8 cellular contexts compared by ENCODE assay signal in the genomic region with DNA sequence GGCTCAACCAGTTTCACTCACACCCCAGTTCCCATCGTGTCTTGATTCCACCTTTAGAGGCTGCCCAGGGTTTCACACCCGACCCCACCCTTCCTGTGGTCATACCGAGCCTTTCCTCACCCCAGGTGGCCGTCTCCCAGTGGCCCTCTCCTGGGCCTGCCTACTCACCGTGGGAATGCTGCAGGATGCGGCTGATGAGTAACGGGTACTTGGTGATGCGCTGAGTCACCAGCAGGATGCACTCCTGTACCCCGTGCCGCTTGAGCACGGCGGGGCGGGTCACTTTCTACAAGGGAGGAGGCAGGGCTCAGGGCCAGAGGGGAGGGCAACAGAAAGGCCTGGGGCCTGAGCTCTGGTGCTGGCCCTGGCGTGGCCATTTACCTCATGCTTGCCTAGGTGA. TPM values are rescaled to one million over a fixed set of nuclear protein-coding genes. Genes with fewer than 3 reads are reported as not detected.
DNase-seq lines count a peak whose midpoint lies in the region; ATAC-seq, FAIRE-seq and TF ChIP-seq lines count a peak whose summit lies in the region.

No MANE protein-coding gene starts in this region.

- peaks cover 54% of the 10 kb centered on the region for H3K4me1 ChIP-seq in Karpas-422 (ENCODE audit: low read length)
- peaks cover 34% of the 10 kb centered on the region for H3K4me1 ChIP-seq in mammary epithelial cell (ENCODE audit: insufficient read depth, low read length)
- H3K4me1 ChIP-seq in HepG2 (ENCODE audit: insufficient read depth, low read length), result peaks cover 12% of the 10 kb centered on the region

- CTCF ChIA-PET in mammary epithelial cell (lab: Charles Lee; ENCODE audit: low non-redundant PET) (no interaction called here), HepG2 (lab: Yijun Ruan, JAX; ENCODE audit: low intra/inter-chr PET ratio, low total read pairs) (no interaction called here)

- peak; percentile 31; the same call in 2 of the 3 replicates for ATAC-seq in HepG2
- ATAC-seq in GM18870 (IDR thresholded peaks at IDR 0.05; ENCODE audit: unreplicated experiment), result no peak

- H4K20me1 ChIP-seq in Karpas-422 (ENCODE audit: insufficient read depth, low read depth, low read length), result peaks cover 10% of the 10 kb centered on the region; the same call in 1 of the 2 replicates
- H4K20me1 ChIP-seq in mammary epithelial cell (ENCODE audit: insufficient read depth, low read length), result no peaks in the 10 kb centered on the region
- H4K20me1 ChIP-seq in HepG2 (ENCODE audit: insufficient read depth, low read length), result no peaks in the 10 kb centered on the region; the same call in 1 of the 2 replicates

- no peaks in the 10 kb centered on the region for H3K9me3 ChIP-seq in Karpas-422 (ENCODE audit: low read length)
- H3K9me3 ChIP-seq in mammary epithelial cell (replicated peaks; ENCODE audit: insufficient read depth, low read length), result no peaks in the 10 kb centered on the region
- H3K9me3 ChIP-seq in HepG2 (ENCODE audit: low read length), result no peaks in the 10 kb centered on the region

- FAIRE-seq in HepG2 (lab: Jason Lieb, UNC), result no peak

- TF ChIP-seq CTCF in mammary epithelial cell (conservative IDR thresholded peaks at IDR 0.05 in 1 of 2, IDR thresholded peaks at IDR 0.05 in 1 of 2; ENCODE audit: extremely low read depth in 1 of 2, insufficient read depth in 1 of 2, low read depth in 1 of 2, low read length in 2 of 2) (peak; percentile 9 to 47), HepG2 (CRISPR knock-in tag; IDR thresholded peaks at IDR 0.05) (peak; percentile 17; the same call in 1 of the 2 replicates)

- peak; percentile 35 for DNase-seq in COLO668 (lab: John Stamatoyannopoulos, UW; ENCODE audit: unreplicated experiment)
- peak; percentile 66 for DNase-seq in Karpas-422
- DNase-seq in mammary epithelial cell, result peak; percentile 100
- no peak for DNase-seq in HepG2 (ENCODE audit: low spot score)
- no peak for DNase-seq in KBM-7
- DNase-seq in NCI-H1092 (lab: John Stamatoyannopoulos, UW), result no peak
- DNase-seq in MV-4-11 (lab: John Stamatoyannopoulos, UW), result no peak

- no peak for TF ChIP-seq POLR2A in HepG2 (IDR thresholded peaks at IDR 0.05; ENCODE audit: insufficient read depth in 1 of 2, low read depth in 2 of 2, low read length in 2 of 2)

- H3K27me3 ChIP-seq in Karpas-422 (ENCODE audit: low read length) (no peaks in the 10 kb centered on the region), mammary epithelial cell (ENCODE audit: insufficient read depth, low read length) (no peaks in the 10 kb centered on the region), HepG2 (ENCODE audit: control insufficient read depth in 1 of 2, insufficient read depth in 2 of 2, low read length in 2 of 2) (no peaks in the 10 kb centered on the region)

- in situ Hi-C loops in mammary epithelial cell (cut with MboI; ENCODE audit: low sequenced_read_pairs in 2 of 2) (no loop called here), HepG2 (cut with HindIII; ENCODE audit: extremely low pct_ligation_motif_present, low pct_unique_long_range_greater_than_20kb) (no loop called here), KBM-7 (cut with MboI; ENCODE audit: low pct_unique_long_range_greater_than_20kb, low sequenced_read_pairs) (no loop called here)

- H3K79me2 ChIP-seq in Karpas-422 (ENCODE audit: low read length) (peaks cover 30% of the 10 kb centered on the region), mammary epithelial cell (ENCODE audit: insufficient read depth, low read length) (peaks cover 64% of the 10 kb centered on the region), HepG2 (ENCODE audit: insufficient read depth, low read length) (no peaks in the 10 kb centered on the region)

- no peak overlapping the region for H3K4me3 ChIP-seq in Karpas-422 (ENCODE audit: low read length)
- H3K4me3 ChIP-seq in mammary epithelial cell (replicated peaks in 1 of 3; ENCODE audit: insufficient read depth in 1 of 3, low read depth in 2 of 3, low read length in 3 of 3), result no peak overlapping the region
- no peak overlapping the region for H3K4me3 ChIP-seq in HepG2 (replicated peaks in 1 of 3; ENCODE audit: insufficient read depth in 1 of 3, low read depth in 2 of 3, low read length in 3 of 3)

- H2AFZ ChIP-seq in Karpas-422 (ENCODE audit: low read length), result no peak overlapping the region
- H2AFZ ChIP-seq in mammary epithelial cell (ENCODE audit: low read depth, low read length), result peak overlapping the region; percentile 15
- H2AFZ ChIP-seq in HepG2 (ENCODE audit: low read length), result no peak overlapping the region

- intact Hi-C loops in mammary epithelial cell (cut with micrococcal nuclease), result loop anchor here (1.0 to 2.0 kb wide), 4 partner anchors 15 to 27 kb away; partner anchors contain the start of gene RXFP4
- intact Hi-C loops in HepG2 (cut with micrococcal nuclease; ENCODE audit: unreplicated experiment), result no loop called here

- TF ChIP-seq RAD21 in HepG2 (CRISPR knock-in tag; IDR thresholded peaks at IDR 0.05), result no peak

- BruUV-seq in mammary epithelial cell (replicated peaks; lab: Mats Ljungman, UMichigan), result no TSS peak
- no TSS peak for BruUV-seq in HepG2 (replicated peaks; lab: Mats Ljungman, UMichigan)

- WGBS in mammary epithelial cell (ENCODE audit: low coverage, missing lambda C conversion rate), result 0% methylated on average over 14 of the region's 14 CpGs
- WGBS in HepG2 (ENCODE audit: low lambda C conversion rate), result 82% methylated on average over 14 of the region's 14 CpGs

- H3K36me3 ChIP-seq in Karpas-422 (ENCODE audit: insufficient read depth, low read length), result peaks cover 41% of the 10 kb centered on the region
- peaks cover 48% of the 10 kb centered on the region for H3K36me3 ChIP-seq in mammary epithelial cell (ENCODE audit: insufficient read depth, low read length)
- H3K36me3 ChIP-seq in HepG2 (replicated peaks in 1 of 2; ENCODE audit: control insufficient read depth in 1 of 2, insufficient read depth in 2 of 2, low read length in 2 of 2), result peaks cover 38 to 78% of the 10 kb centered on the region in 2 experiments

- TF ChIP-seq EP300 in HepG2 (IDR thresholded peaks at IDR 0.05; ENCODE audit: low read depth in 2 of 2, low read length in 2 of 2) (no peak), HepG2 (CRISPR knock-in tag; IDR thresholded peaks at IDR 0.05; ENCODE audit: borderline replicate concordance) (no peak)

- H3K27ac ChIP-seq in Karpas-422 (ENCODE audit: low read length) (peak overlapping the region; percentile 96), mammary epithelial cell (ENCODE audit: insufficient read depth, low read depth, low read length) (peak overlapping the region; percentile 96), HepG2 (ENCODE audit: extremely low read length, insufficient read depth, low read length) (no peak overlapping the region)

- no peaks in the 10 kb centered on the region for H3K9me2 ChIP-seq in Karpas-422 (replicated peaks; ENCODE audit: insufficient read depth, low read length)

- dilution Hi-C loops in mammary epithelial cell (cut with HindIII; ENCODE audit: low sequenced_read_pairs), result no loop called here

- peak overlapping the region; percentile 14 for H3K9ac ChIP-seq in Karpas-422 (ENCODE audit: low read length)
- H3K9ac ChIP-seq in mammary epithelial cell (ENCODE audit: insufficient read depth, low read length), result peak overlapping the region; percentile 84
- no peak overlapping the region for H3K9ac ChIP-seq in HepG2 (ENCODE audit: insufficient read depth, low read depth, low read length)

- H3K4me2 ChIP-seq in Karpas-422 (ENCODE audit: low read depth, low read length, poor library complexity, severe bottlenecking) (peak overlapping the region; percentile 44), mammary epithelial cell (ENCODE audit: insufficient read depth, low read depth, low read length) (peak overlapping the region; percentile 63), HepG2 (ENCODE audit: low read depth, low read length) (no peak overlapping the region)

- POLR2A ChIA-PET in HepG2 (lab: Yijun Ruan, JAX), result interaction anchor here (2.9 kb wide), 1 partner anchor 17 kb away, joined by 17 read pairs; no protein-coding TSS in a partner anchor

RNA-seq across cellular contexts. Expression of gene ARHGEF2, which starts 16.4 kb away (rescaled TPM):
- total RNA-seq in Karpas-422 (2014; rRNA removed; shearing (Covaris generic); ENCODE audit: low replicate concordance), result 85.1 and 207 TPM in 2 replicates
- total RNA-seq in mammary epithelial cell (100 to 1,000 TPM in 1 of 2 donors, 10 to 100 TPM in 1; 79.4 to 161 TPM), HepG2 (2016; rRNA removed; fragmentation: Illumina TruSeq; extraction: Trizol) (15.0 and 16.1 TPM in 2 replicates)
- polyA plus RNA-seq in mammary epithelial cell (69.9 TPM), HepG2 (2011; rRNA removed) (32.1 and 33.1 TPM in 2 replicates)
- 60.4 TPM for polyA minus RNA-seq in mammary epithelial cell
- total RNA-seq in HepG2 (2016; cell fraction: cytosol; rRNA removed; fragmentation: Illumina TruSeq; extraction: Trizol; ENCODE audit: low read depth), result 7.7 and 8.4 TPM in 2 replicates
- total RNA-seq in HepG2 (2016; cell fraction: insoluble cytoplasmic fraction; rRNA removed; fragmentation: Illumina TruSeq; extraction: Trizol), result 12.9 and 18.6 TPM in 2 replicates
- 10.3 and 11.1 TPM in 2 replicates for total RNA-seq in HepG2 (2016; cell fraction: membrane; rRNA removed; fragmentation: Illumina TruSeq; extraction: Trizol)
- total RNA-seq in HepG2 (2016; cell fraction: nucleus; rRNA removed; fragmentation: Illumina TruSeq; extraction: Trizol), result 13.2 and 15.5 TPM in 2 replicates
- polyA plus RNA-seq in HepG2 (2011; cell fraction: cytosol; rRNA removed), result 15.2 and 17.5 TPM in 2 replicates
- 104 and 108 TPM in 2 replicates for polyA plus RNA-seq in HepG2 (2011; cell fraction: nucleus; rRNA removed)
- polyA plus RNA-seq in HepG2 (2012), result 28.0 and 37.8 TPM in 2 replicates
- 1.9 and 2.0 TPM in 2 replicates for polyA plus RNA-seq in HepG2 (2016; cell fraction: cytosol; fragmentation: Illumina TruSeq; extraction: Trizol; ENCODE audit: low read depth)
- polyA plus RNA-seq in HepG2 (2016; cell fraction: insoluble cytoplasmic fraction; fragmentation: Illumina TruSeq; extraction: Trizol; ENCODE audit: low read depth), result 13.1 and 13.4 TPM in 2 replicates
- polyA plus RNA-seq in HepG2 (2016; cell fraction: membrane; fragmentation: Illumina TruSeq; extraction: Trizol; ENCODE audit: low read depth), result 3.6 and 3.8 TPM in 2 replicates
- polyA plus RNA-seq in HepG2 (2016; cell fraction: nucleus; fragmentation: Illumina TruSeq; extraction: Trizol; ENCODE audit: insufficient read depth, low read depth), result 34.1 and 35.2 TPM in 2 replicates
- polyA minus RNA-seq in HepG2 (2011; rRNA and poly(A)+ RNA removed; ENCODE audit: low replicate concordance), result 54.1 and 96.8 TPM in 2 replicates
- polyA minus RNA-seq in HepG2 (2011; cell fraction: cytosol; rRNA and poly(A)+ RNA removed), result 17.6 and 19.9 TPM in 2 replicates
- polyA minus RNA-seq in HepG2 (2011; cell fraction: nucleus; rRNA and poly(A)+ RNA removed), result 50.0 and 65.8 TPM in 2 replicates

RNA-seq across cellular contexts. Expression of gene RXFP4, which starts 20.5 kb away (rescaled TPM):
- not detected in 2 replicates for total RNA-seq in Karpas-422 (2014; rRNA removed; shearing (Covaris generic); ENCODE audit: low replicate concordance)
- total RNA-seq in mammary epithelial cell, result not detected
- polyA plus RNA-seq in mammary epithelial cell, result 0.07 TPM
- polyA minus RNA-seq in mammary epithelial cell, result not detected
- 0.38 TPM in 1 of 2 replicates, not detected in the other for total RNA-seq in HepG2 (2016; rRNA removed; fragmentation: Illumina TruSeq; extraction: Trizol)
- not detected in 2 replicates for total RNA-seq in HepG2 (2016; cell fraction: cytosol; rRNA removed; fragmentation: Illumina TruSeq; extraction: Trizol; ENCODE audit: low read depth)
- total RNA-seq in HepG2 (2016; cell fraction: insoluble cytoplasmic fraction; rRNA removed; fragmentation: Illumina TruSeq; extraction: Trizol), result 0.25 and 0.28 TPM in 2 replicates
- total RNA-seq in HepG2 (2016; cell fraction: membrane; rRNA removed; fragmentation: Illumina TruSeq; extraction: Trizol), result not detected in 2 replicates
- total RNA-seq in HepG2 (2016; cell fraction: nucleus; rRNA removed; fragmentation: Illumina TruSeq; extraction: Trizol), result 0.31 TPM in 1 of 2 replicates, not detected in the other
- polyA plus RNA-seq in HepG2 (2011; rRNA removed), result 1.4 and 1.9 TPM in 2 replicates
- 1.3 and 2.1 TPM in 2 replicates for polyA plus RNA-seq in HepG2 (2011; cell fraction: cytosol; rRNA removed)
- 0.42 and 0.48 TPM in 2 replicates for polyA plus RNA-seq in HepG2 (2011; cell fraction: nucleus; rRNA removed)
- 0.48 and 0.72 TPM in 2 replicates for polyA plus RNA-seq in HepG2 (2012)
- polyA plus RNA-seq in HepG2 (2016; cell fraction: cytosol; fragmentation: Illumina TruSeq; extraction: Trizol; ENCODE audit: low read depth), result 0.08 TPM in 1 of 2 replicates, not detected in the other
- not detected in 2 replicates for polyA plus RNA-seq in HepG2 (2016; cell fraction: insoluble cytoplasmic fraction; fragmentation: Illumina TruSeq; extraction: Trizol; ENCODE audit: low read depth)
- polyA plus RNA-seq in HepG2 (2016; cell fraction: membrane; fragmentation: Illumina TruSeq; extraction: Trizol; ENCODE audit: low read depth), result not detected in 2 replicates
- polyA plus RNA-seq in HepG2 (2016; cell fraction: nucleus; fragmentation: Illumina TruSeq; extraction: Trizol; ENCODE audit: insufficient read depth, low read depth), result 0.64 and 0.79 TPM in 2 replicates
- polyA minus RNA-seq in HepG2 (2011; rRNA and poly(A)+ RNA removed; ENCODE audit: low replicate concordance), result 1.4 and 2.7 TPM in 2 replicates
- polyA minus RNA-seq in HepG2 (2011; cell fraction: cytosol; rRNA and poly(A)+ RNA removed), result 0.49 TPM in 1 of 2 replicates, not detected in the other
- 0.39 and 1.1 TPM in 2 replicates for polyA minus RNA-seq in HepG2 (2011; cell fraction: nucleus; rRNA and poly(A)+ RNA removed)

RNA-seq across cellular contexts. Expression of gene KHDC4, which starts 27.7 kb away (rescaled TPM):
- total RNA-seq in Karpas-422 (2014; rRNA removed; shearing (Covaris generic); ENCODE audit: low replicate concordance), result 42.7 and 63.2 TPM in 2 replicates
- total RNA-seq in mammary epithelial cell (10 to 100 TPM; 35.3 to 56.5 TPM), HepG2 (2016; rRNA removed; fragmentation: Illumina TruSeq; extraction: Trizol) (15.9 and 33.5 TPM in 2 replicates)
- polyA plus RNA-seq in mammary epithelial cell (28.9 TPM), HepG2 (2011; rRNA removed) (74.5 and 92.0 TPM in 2 replicates)
- polyA minus RNA-seq in mammary epithelial cell, result 41.3 TPM
- 17.8 and 22.2 TPM in 2 replicates for total RNA-seq in HepG2 (2016; cell fraction: cytosol; rRNA removed; fragmentation: Illumina TruSeq; extraction: Trizol; ENCODE audit: low read depth)
- 17.1 and 30.7 TPM in 2 replicates for total RNA-seq in HepG2 (2016; cell fraction: insoluble cytoplasmic fraction; rRNA removed; fragmentation: Illumina TruSeq; extraction: Trizol)
- total RNA-seq in HepG2 (2016; cell fraction: membrane; rRNA removed; fragmentation: Illumina TruSeq; extraction: Trizol), result 16.0 and 18.2 TPM in 2 replicates
- total RNA-seq in HepG2 (2016; cell fraction: nucleus; rRNA removed; fragmentation: Illumina TruSeq; extraction: Trizol), result 51.8 and 57.5 TPM in 2 replicates
- 35.4 and 38.7 TPM in 2 replicates for polyA plus RNA-seq in HepG2 (2011; cell fraction: cytosol; rRNA removed)
- polyA plus RNA-seq in HepG2 (2011; cell fraction: nucleus; rRNA removed), result 126 and 134 TPM in 2 replicates
- polyA plus RNA-seq in HepG2 (2012), result 37.2 and 38.4 TPM in 2 replicates
- 2.1 and 2.5 TPM in 2 replicates for polyA plus RNA-seq in HepG2 (2016; cell fraction: cytosol; fragmentation: Illumina TruSeq; extraction: Trizol; ENCODE audit: low read depth)
- polyA plus RNA-seq in HepG2 (2016; cell fraction: insoluble cytoplasmic fraction; fragmentation: Illumina TruSeq; extraction: Trizol; ENCODE audit: low read depth), result 14.7 and 16.3 TPM in 2 replicates
- polyA plus RNA-seq in HepG2 (2016; cell fraction: membrane; fragmentation: Illumina TruSeq; extraction: Trizol; ENCODE audit: low read depth), result 4.2 and 4.7 TPM in 2 replicates
- polyA plus RNA-seq in HepG2 (2016; cell fraction: nucleus; fragmentation: Illumina TruSeq; extraction: Trizol; ENCODE audit: insufficient read depth, low read depth), result 113 and 121 TPM in 2 replicates
- 83.9 and 155 TPM in 2 replicates for polyA minus RNA-seq in HepG2 (2011; rRNA and poly(A)+ RNA removed; ENCODE audit: low replicate concordance)
- polyA minus RNA-seq in HepG2 (2011; cell fraction: cytosol; rRNA and poly(A)+ RNA removed), result 19.6 and 24.9 TPM in 2 replicates
- 113 and 148 TPM in 2 replicates for polyA minus RNA-seq in HepG2 (2011; cell fraction: nucleus; rRNA and poly(A)+ RNA removed)

RNA-seq across cellular contexts. Expression of gene RIT1, which starts 50.8 kb away (rescaled TPM):
- total RNA-seq in Karpas-422 (2014; rRNA removed; shearing (Covaris generic); ENCODE audit: low replicate concordance), result 12.2 and 12.8 TPM in 2 replicates
- 10 to 100 TPM; 23.5 to 31.3 TPM for total RNA-seq in mammary epithelial cell
- 22.1 TPM for polyA plus RNA-seq in mammary epithelial cell
- 30.6 TPM for polyA minus RNA-seq in mammary epithelial cell
- 12.2 and 15.9 TPM in 2 replicates for total RNA-seq in HepG2 (2016; rRNA removed; fragmentation: Illumina TruSeq; extraction: Trizol)
- 1.8 and 2.7 TPM in 2 replicates for total RNA-seq in HepG2 (2016; cell fraction: cytosol; rRNA removed; fragmentation: Illumina TruSeq; extraction: Trizol; ENCODE audit: low read depth)
- 12.0 and 18.3 TPM in 2 replicates for total RNA-seq in HepG2 (2016; cell fraction: insoluble cytoplasmic fraction; rRNA removed; fragmentation: Illumina TruSeq; extraction: Trizol)
- 3.7 and 5.0 TPM in 2 replicates for total RNA-seq in HepG2 (2016; cell fraction: membrane; rRNA removed; fragmentation: Illumina TruSeq; extraction: Trizol)
- 5.1 and 6.9 TPM in 2 replicates for total RNA-seq in HepG2 (2016; cell fraction: nucleus; rRNA removed; fragmentation: Illumina TruSeq; extraction: Trizol)
- polyA plus RNA-seq in HepG2 (2011; rRNA removed), result 29.3 and 32.2 TPM in 2 replicates
- polyA plus RNA-seq in HepG2 (2011; cell fraction: cytosol; rRNA removed), result 27.0 and 36.8 TPM in 2 replicates
- polyA plus RNA-seq in HepG2 (2011; cell fraction: nucleus; rRNA removed), result 10.2 and 15.6 TPM in 2 replicates
- polyA plus RNA-seq in HepG2 (2012), result 14.8 and 19.9 TPM in 2 replicates
- polyA plus RNA-seq in HepG2 (2016; cell fraction: cytosol; fragmentation: Illumina TruSeq; extraction: Trizol; ENCODE audit: low read depth), result 1.3 and 1.4 TPM in 2 replicates
- polyA plus RNA-seq in HepG2 (2016; cell fraction: insoluble cytoplasmic fraction; fragmentation: Illumina TruSeq; extraction: Trizol; ENCODE audit: low read depth), result 12.1 and 13.9 TPM in 2 replicates
- polyA plus RNA-seq in HepG2 (2016; cell fraction: membrane; fragmentation: Illumina TruSeq; extraction: Trizol; ENCODE audit: low read depth), result 1.8 and 2.0 TPM in 2 replicates
- 13.6 and 15.1 TPM in 2 replicates for polyA plus RNA-seq in HepG2 (2016; cell fraction: nucleus; fragmentation: Illumina TruSeq; extraction: Trizol; ENCODE audit: insufficient read depth, low read depth)
- polyA minus RNA-seq in HepG2 (2011; rRNA and poly(A)+ RNA removed; ENCODE audit: low replicate concordance), result 23.7 and 26.0 TPM in 2 replicates
- polyA minus RNA-seq in HepG2 (2011; cell fraction: cytosol; rRNA and poly(A)+ RNA removed), result 16.1 and 17.4 TPM in 2 replicates
- polyA minus RNA-seq in HepG2 (2011; cell fraction: nucleus; rRNA and poly(A)+ RNA removed), result 11.6 and 20.5 TPM in 2 replicates

RNA-seq across cellular contexts. Expression of gene SSR2, which starts 58.8 kb away (rescaled TPM):
- total RNA-seq in Karpas-422 (2014; rRNA removed; shearing (Covaris generic); ENCODE audit: low replicate concordance), result 145 and 205 TPM in 2 replicates
- total RNA-seq in mammary epithelial cell (100 to 1,000 TPM; 158 to 195 TPM), HepG2 (2016; rRNA removed; fragmentation: Illumina TruSeq; extraction: Trizol) (150 and 284 TPM in 2 replicates)
- polyA plus RNA-seq in mammary epithelial cell (511 TPM), HepG2 (2011; rRNA removed) (442 and 461 TPM in 2 replicates)
- 194 TPM for polyA minus RNA-seq in mammary epithelial cell
- total RNA-seq in HepG2 (2016; cell fraction: cytosol; rRNA removed; fragmentation: Illumina TruSeq; extraction: Trizol; ENCODE audit: low read depth), result 92.7 and 103 TPM in 2 replicates
- 138 and 293 TPM in 2 replicates for total RNA-seq in HepG2 (2016; cell fraction: insoluble cytoplasmic fraction; rRNA removed; fragmentation: Illumina TruSeq; extraction: Trizol)
- total RNA-seq in HepG2 (2016; cell fraction: membrane; rRNA removed; fragmentation: Illumina TruSeq; extraction: Trizol), result 147 and 165 TPM in 2 replicates
- 188 and 211 TPM in 2 replicates for total RNA-seq in HepG2 (2016; cell fraction: nucleus; rRNA removed; fragmentation: Illumina TruSeq; extraction: Trizol)
- 664 and 870 TPM in 2 replicates for polyA plus RNA-seq in HepG2 (2011; cell fraction: cytosol; rRNA removed)
- 174 and 212 TPM in 2 replicates for polyA plus RNA-seq in HepG2 (2011; cell fraction: nucleus; rRNA removed)
- polyA plus RNA-seq in HepG2 (2012), result 199 and 208 TPM in 2 replicates
- 105 and 112 TPM in 2 replicates for polyA plus RNA-seq in HepG2 (2016; cell fraction: cytosol; fragmentation: Illumina TruSeq; extraction: Trizol; ENCODE audit: low read depth)
- 153 and 154 TPM in 2 replicates for polyA plus RNA-seq in HepG2 (2016; cell fraction: insoluble cytoplasmic fraction; fragmentation: Illumina TruSeq; extraction: Trizol; ENCODE audit: low read depth)
- 145 and 154 TPM in 2 replicates for polyA plus RNA-seq in HepG2 (2016; cell fraction: membrane; fragmentation: Illumina TruSeq; extraction: Trizol; ENCODE audit: low read depth)
- polyA plus RNA-seq in HepG2 (2016; cell fraction: nucleus; fragmentation: Illumina TruSeq; extraction: Trizol; ENCODE audit: insufficient read depth, low read depth), result 326 and 354 TPM in 2 replicates
- polyA minus RNA-seq in HepG2 (2011; rRNA and poly(A)+ RNA removed; ENCODE audit: low replicate concordance), result 359 and 489 TPM in 2 replicates
- polyA minus RNA-seq in HepG2 (2011; cell fraction: cytosol; rRNA and poly(A)+ RNA removed), result 105 and 115 TPM in 2 replicates
- 44.5 and 56.7 TPM in 2 replicates for polyA minus RNA-seq in HepG2 (2011; cell fraction: nucleus; rRNA and poly(A)+ RNA removed)

Comparison
In these comparisons a context has a peak if more than half of its experiments do, and no peak if none do; other contexts are left out.
1. DNase-seq: peak in COLO668 (single experiment), Karpas-422 (single experiment) and mammary epithelial cell (single experiment); none in HepG2 (single experiment), KBM-7 (single experiment), NCI-H1092 (single experiment) and MV-4-11 (single experiment).